ENCODE assay signal across 2 cellular contexts in genomic region chr6:37426945-37427510, GRCh38.
TF ChIP-seq lines count a peak whose summit lies in the region.

No MANE protein-coding gene starts in this region.

TF ChIP-seq in IMR-90, 13 proteins besides CTCF, POLR2A, EP300 and RAD21:
- TF ChIP-seq SMC3 (IDR thresholded peaks at IDR 0.05; ENCODE audit: low read depth, low read length) (no peak), MAZ (IDR thresholded peaks at IDR 0.05; ENCODE audit: borderline replicate concordance, low read depth, low read length) (no peak), MXI1 (IDR thresholded peaks at IDR 0.05; ENCODE audit: borderline replicate concordance, low read depth, low read length) (no peak), CHD1 (IDR thresholded peaks at IDR 0.05; ENCODE audit: low read depth, low read length) (no peak), ELK1 (IDR thresholded peaks at IDR 0.05; ENCODE audit: borderline replicate concordance, low read depth, low read length) (no peak), MAFK (IDR thresholded peaks at IDR 0.05; ENCODE audit: low read depth, low read length) (no peak), RFX5 (IDR thresholded peaks at IDR 0.05; ENCODE audit: low read depth, low read length) (no peak), CEBPB (IDR thresholded peaks at IDR 0.05; ENCODE audit: low read depth, low read length) (no peak)

TF ChIP-seq in K562, 482 proteins besides CTCF, POLR2A, EP300 and RAD21 (continues in another document):
- no peak for TF ChIP-seq GTF2F1 (IDR thresholded peaks at IDR 0.05; ENCODE audit: low read depth, low read length)
- no peak for TF ChIP-seq ID3 (CRISPR knock-in tag; IDR thresholded peaks at IDR 0.05)
- TF ChIP-seq ID3 (tag; IDR thresholded peaks at IDR 0.05): peak; percentile 82
- no peak for TF ChIP-seq NBN (IDR thresholded peaks at IDR 0.05; ENCODE audit: low read depth)
- no peak for TF ChIP-seq KDM4B (IDR thresholded peaks at IDR 0.05; ENCODE audit: borderline replicate concordance in 2 of 2, low read depth in 1 of 2)
- TF ChIP-seq ARID1B (IDR thresholded peaks at IDR 0.05): no peak
- peak in 1 of 3 experiments; percentile 77; a peak in 2 of 6 replicates for TF ChIP-seq ZBTB11 (CRISPR knock-in tag; IDR thresholded peaks at IDR 0.05)
- TF ChIP-seq SRF (CRISPR knock-in tag; IDR thresholded peaks at IDR 0.05): peak in 1 of 2 experiments; percentile 15; a peak in 1 of 4 replicates
- TF ChIP-seq ZNF551 (CRISPR knock-in tag; IDR thresholded peaks at IDR 0.05): no peak
- no peak for TF ChIP-seq MITF (IDR thresholded peaks at IDR 0.05)
- TF ChIP-seq NCOA6 (IDR thresholded peaks at IDR 0.05): no peak
- no peak for TF ChIP-seq CTBP1 (IDR thresholded peaks at IDR 0.05; ENCODE audit: borderline replicate concordance)
- TF ChIP-seq PTRF (tag; IDR thresholded peaks at IDR 0.05): peak; percentile 70
- no peak for TF ChIP-seq BCOR (IDR thresholded peaks at IDR 0.05)
- no peak for TF ChIP-seq TAF9B (IDR thresholded peaks at IDR 0.05; ENCODE audit: partially characterized antibody)
- TF ChIP-seq DIDO1 (tag; IDR thresholded peaks at IDR 0.05; ENCODE audit: low read depth): peak; percentile 14; the same call in 1 of the 2 replicates
- no peak for TF ChIP-seq ZNF253 (CRISPR knock-in tag; conservative IDR thresholded peaks at IDR 0.05)
- no peak for TF ChIP-seq ZC3H8 (IDR thresholded peaks at IDR 0.05)
- TF ChIP-seq ZFP30 (CRISPR knock-in tag; IDR thresholded peaks at IDR 0.05; ENCODE audit: borderline replicate concordance): no peak
- peak; percentile 47; the same call in 1 of the 2 replicates for TF ChIP-seq HSF4 (CRISPR knock-in tag; IDR thresholded peaks at IDR 0.05; ENCODE audit: borderline replicate concordance)
- TF ChIP-seq TFAM (CRISPR knock-in tag; conservative IDR thresholded peaks at IDR 0.05): no peak
- no peak for TF ChIP-seq HDAC2 (IDR thresholded peaks at IDR 0.05)
- TF ChIP-seq ZHX1 (conservative IDR thresholded peaks at IDR 0.05; ENCODE audit: low read length): 0 out of 2 replicates have a peak, but pooled peaks have one; percentile 34
- TF ChIP-seq KLF13 (tag; IDR thresholded peaks at IDR 0.05; ENCODE audit: borderline replicate concordance, low read depth): 0 out of 2 replicates have a peak, but pooled peaks have one; percentile 26
- TF ChIP-seq ZBTB9 (CRISPR knock-in tag; IDR thresholded peaks at IDR 0.05): no peak
- 0 out of 2 replicates have a peak, but pooled peaks have one; percentile 5 for TF ChIP-seq ZBTB12 (CRISPR knock-in tag; IDR thresholded peaks at IDR 0.05)
- no peak for TF ChIP-seq CEBPB (tag; IDR thresholded peaks at IDR 0.05)
- TF ChIP-seq SLC30A9 (CRISPR knock-in tag; IDR thresholded peaks at IDR 0.05): no peak
- TF ChIP-seq ZNF444 (CRISPR knock-in tag; IDR thresholded peaks at IDR 0.05): no peak
- TF ChIP-seq E2F6 (IDR thresholded peaks at IDR 0.05; ENCODE audit: borderline replicate concordance in 1 of 2, extremely low read depth in 1 of 2, insufficient read depth in 1 of 2, insufficient read length in 1 of 2, low read depth in 1 of 2, low read length in 1 of 2, poor library complexity in 1 of 2, severe bottlenecking in 1 of 2): peak; percentile 26 to 70
- peak; percentile 48; the same call in 1 of the 2 replicates for TF ChIP-seq RBFOX2 (IDR thresholded peaks at IDR 0.05; ENCODE audit: low read depth, low read length)
- no peak for TF ChIP-seq NR2C2 (CRISPR knock-in tag; IDR thresholded peaks at IDR 0.05)
- TF ChIP-seq NR2C2 (tag; IDR thresholded peaks at IDR 0.05): peak; percentile 35; the same call in 1 of the 2 replicates
- TF ChIP-seq MCM2 (IDR thresholded peaks at IDR 0.05; ENCODE audit: low read depth): no peak
- no peak for TF ChIP-seq ZNF174 (CRISPR knock-in tag; IDR thresholded peaks at IDR 0.05)
- no peak for TF ChIP-seq ZNF121 (CRISPR knock-in tag; conservative IDR thresholded peaks at IDR 0.05)
- peak; percentile 66; the same call in 1 of the 2 replicates for TF ChIP-seq TAF7 (tag; IDR thresholded peaks at IDR 0.05)
- TF ChIP-seq THAP12 (CRISPR knock-in tag; IDR thresholded peaks at IDR 0.05): peak; percentile 67; the same call in 1 of the 2 replicates
- no peak for TF ChIP-seq KDM2B (CRISPR knock-in tag; IDR thresholded peaks at IDR 0.05)
- TF ChIP-seq SMAD4 (CRISPR knock-in tag; conservative IDR thresholded peaks at IDR 0.05): peak; percentile 91
- no peak for TF ChIP-seq CHD1 (IDR thresholded peaks at IDR 0.05; ENCODE audit: low read length)
- TF ChIP-seq NFYB (IDR thresholded peaks at IDR 0.05; ENCODE audit: extremely low read depth, insufficient read length): no peak
- TF ChIP-seq ZNF398 (CRISPR knock-in tag; IDR thresholded peaks at IDR 0.05): peak; percentile 42; the same call in 1 of the 2 replicates
- TF ChIP-seq HDAC3 (IDR thresholded peaks at IDR 0.05; ENCODE audit: borderline replicate concordance, partially characterized antibody): no peak
- TF ChIP-seq ZNF449 (CRISPR knock-in tag; IDR thresholded peaks at IDR 0.05): 0 out of 2 replicates have a peak, but pooled peaks have one; percentile 29
